Comparison of ENCODE assay signal across 11 cellular contexts in the genomic region with DNA sequence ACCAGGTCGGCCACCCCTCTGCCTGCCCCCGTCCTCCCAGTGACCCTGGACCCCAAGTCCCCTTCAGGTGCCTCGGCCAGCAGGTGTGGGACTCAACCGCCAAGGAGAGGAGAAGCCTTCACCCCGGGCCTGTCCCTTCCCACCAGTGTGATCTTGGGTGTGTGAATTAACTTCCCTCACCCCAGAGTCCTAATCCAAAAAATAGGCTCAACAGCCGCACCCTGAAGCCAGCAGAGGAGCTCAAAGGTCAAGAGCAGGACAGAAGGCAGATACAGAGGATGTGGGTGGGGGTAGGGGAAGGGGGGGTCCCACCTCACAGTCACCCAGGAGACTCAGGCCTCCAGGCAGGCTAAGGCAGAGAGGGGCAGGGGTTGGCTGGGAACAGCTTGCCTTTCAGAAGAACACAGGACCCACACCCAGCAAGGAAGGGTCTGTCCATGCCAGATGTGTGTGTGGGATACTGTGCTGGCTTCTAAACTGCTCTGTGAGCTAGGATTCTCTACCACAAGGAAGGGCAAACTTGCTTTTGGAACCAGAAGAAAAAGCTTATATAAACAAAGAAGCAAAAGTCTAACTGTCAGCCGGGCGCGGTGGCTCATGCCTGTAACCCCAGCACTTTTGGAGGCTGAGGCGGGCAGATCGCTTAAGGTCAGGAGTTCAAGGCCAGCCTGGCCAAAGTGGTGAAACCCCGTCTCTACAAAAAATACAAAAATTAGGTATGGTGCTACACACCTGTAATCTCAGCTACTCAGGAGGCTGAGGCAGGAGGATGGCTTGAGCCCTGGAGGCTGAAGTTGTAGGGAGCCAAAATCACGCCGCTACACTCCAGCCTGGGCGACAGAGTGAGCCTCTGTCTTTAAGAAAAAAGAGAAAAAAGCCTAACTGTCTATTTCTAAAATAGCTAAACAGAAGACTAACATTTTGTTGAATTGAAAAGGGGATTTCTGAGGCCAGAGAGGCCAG. TPM values are rescaled to one million over a fixed set of nuclear protein-coding genes. Genes with fewer than 3 reads are reported as not detected.
DNase-seq lines count a peak whose midpoint lies in the region; ATAC-seq and TF ChIP-seq lines count a peak whose summit lies in the region.
"Had no signal": no experiment of that assay in that cellular context is flagged by ENCODE, and none has a peak within 500 bp of the region (broad histone marks: within the 10 kb centered on the region; RNA-seq: fewer than 3 reads in every experiment).

No MANE protein-coding gene starts in this region.

- no peak for ATAC-seq in T-cell (replicated peaks in 1 of 4)
- no peak for ATAC-seq in gastroesophageal sphincter
- no peak for ATAC-seq in stimulated activated effector memory CD8-positive, alpha-beta T cell treated with anti-CD3 and anti-CD28 coated beads, Interleukin-12 subunit alpha, Interleukin-12 subunit beta, amount 100 ng/mL, for 72 hours
- ATAC-seq in HG03521 (IDR thresholded peaks at IDR 0.05; ENCODE audit: unreplicated experiment) = no peak
- ATAC-seq: pancreas had no signal

- no peak for TF ChIP-seq CTCF in HEK293 (tag by site-specific recombination; IDR thresholded peaks at IDR 0.05)
- TF ChIP-seq CTCF in gastroesophageal sphincter (IDR thresholded peaks at IDR 0.05) = no peak

- no peak for TF ChIP-seq EP300 in gastroesophageal sphincter (IDR thresholded peaks at IDR 0.05)

- H3K4me3 ChIP-seq in HEK293 (ENCODE audit: low read depth, low read length) (no peak overlapping the region), gastroesophageal sphincter (peak overlapping the region in 1 of 2 donors; percentile 24)
- H3K4me3 ChIP-seq: pancreas had no signal

- H3K36me3 ChIP-seq in HEK293 (ENCODE audit: control insufficient read depth in 2 of 2, insufficient read depth in 1 of 2, low read length in 2 of 2) (no peaks in the 10 kb centered on the region), gastroesophageal sphincter (no peaks in the 10 kb centered on the region)
- H3K36me3 ChIP-seq: pancreas had no signal

- CTCF ChIA-PET in HEK293 (lab: Yijun Ruan, JAX) = interaction anchor here (1.0 to 3.3 kb wide), 3 partner anchors 17 to 20 kb away, joined by 3 to 16 read pairs (median 4); no protein-coding TSS in a partner anchor
- CTCF ChIA-PET in T-cell (lab: Charles Lee) = interaction anchor here (0.6 to 1.6 kb wide), 4 partner anchors 31 to 43 kb away, joined by 3 to 4 read pairs (median 4); no protein-coding TSS in a partner anchor

- H3K4me1 ChIP-seq in HEK293 (ENCODE audit: control insufficient read depth, insufficient read depth, low read length) (peaks cover 29% of the 10 kb centered on the region), gastroesophageal sphincter (peaks cover 3 to 97% (median 68%) of the 10 kb centered on the region in 3 donors)

- H3K9me3 Mint-ChIP-seq in T-cell = no peaks in the 10 kb centered on the region
- H3K9me3 Mint-ChIP-seq in stimulated activated effector memory CD8-positive, alpha-beta T cell treated with anti-CD3 and anti-CD28 coated beads, Interleukin-12 subunit alpha, Interleukin-12 subunit beta, amount 100 ng/mL, for 72 hours = no peaks in the 10 kb centered on the region

- no peaks in the 10 kb centered on the region for H3K36me3 Mint-ChIP-seq in T-cell
- H3K36me3 Mint-ChIP-seq in stimulated activated effector memory CD8-positive, alpha-beta T cell treated with anti-CD3 and anti-CD28 coated beads, Interleukin-12 subunit alpha, Interleukin-12 subunit beta, amount 100 ng/mL, for 72 hours = peaks cover 55% of the 10 kb centered on the region

- TF ChIP-seq POLR2A in gastroesophageal sphincter (IDR thresholded peaks at IDR 0.05) = no peak

- 40% methylated on average over 9 of the region's 15 CpGs; no CpG with 5 or more reads in 1 of the 2 donors for WGBS in gastroesophageal sphincter (ENCODE audit: low coverage in 1 of 2), 2 donors

- H3K4me1 Mint-ChIP-seq in T-cell = peaks cover 51 to 65% (median 53%) of the 10 kb centered on the region in 3 donors
- H3K4me1 Mint-ChIP-seq in stimulated activated effector memory CD8-positive, alpha-beta T cell treated with anti-CD3 and anti-CD28 coated beads, Interleukin-12 subunit alpha, Interleukin-12 subunit beta, amount 100 ng/mL, for 72 hours = peaks cover 61% of the 10 kb centered on the region

- H3K27ac ChIP-seq in HEK293 (ENCODE audit: extremely low read depth, low read depth, low read length) (peak overlapping the region; percentile 11; the same call in 1 of the 2 replicates), gastroesophageal sphincter (peak overlapping the region; percentile 2 to 99 (median 93))
- H3K27ac ChIP-seq: pancreas had no signal

- no peaks in the 10 kb centered on the region for H3K27me3 Mint-ChIP-seq in T-cell

- peak overlapping the region; percentile 66 to 74 (median 71) for H3K4me3 Mint-ChIP-seq in T-cell
- peak overlapping the region; percentile 79 for H3K4me3 Mint-ChIP-seq in stimulated activated effector memory CD8-positive, alpha-beta T cell treated with anti-CD3 and anti-CD28 coated beads, Interleukin-12 subunit alpha, Interleukin-12 subunit beta, amount 100 ng/mL, for 72 hours

- DNase-seq in T-cell (no peak), NCI-H1436 treated with DMSO at 0.1 percent for 48 hours (lab: John Stamatoyannopoulos, UW) (no peak), NCI-H2171 (lab: John Stamatoyannopoulos, UW) (no peak)
- DNase-seq in stimulated activated effector memory CD8-positive, alpha-beta T cell treated with anti-CD3 and anti-CD28 coated beads, Interleukin-12 subunit alpha, Interleukin-12 subunit beta, amount 100 ng/mL, for 72 hours (ENCODE audit: low spot score in 2 of 2) = no peak
- no peak for DNase-seq in activated CD4-positive, alpha-beta T cell treated with anti-CD3 and anti-CD28 coated beads for 4 hours
- DNase-seq: caudate nucleus, KG1 had no signal

- no peaks in the 10 kb centered on the region for H3K9me3 ChIP-seq in HEK293 (ENCODE audit: control insufficient read depth, insufficient read depth, low read depth, low read length)
- no peaks in the 10 kb centered on the region for H3K9me3 ChIP-seq in gastroesophageal sphincter
- H3K9me3 ChIP-seq: pancreas had no signal

- POLR2A ChIA-PET in HEK293 (lab: Yijun Ruan, JAX) = interaction anchor here (0.6 to 6.7 kb wide), 6 partner anchors 10 to 451 kb away, joined by 3 to 97 read pairs (median 4); partner anchors contain the start of gene APRT
- POLR2A ChIA-PET in T-cell (lab: Charles Lee) = interaction anchor here in 1 of 2 donors (0.6 kb wide), 1 partner anchor 18 kb away, joined by 13 read pairs; no protein-coding TSS in a partner anchor

- no peaks in the 10 kb centered on the region for H3K27me3 ChIP-seq in gastroesophageal sphincter
- H3K27me3 ChIP-seq: pancreas had no signal

- peak overlapping the region; percentile 91 to 96 for H3K27ac Mint-ChIP-seq in T-cell
- H3K27ac Mint-ChIP-seq in stimulated activated effector memory CD8-positive, alpha-beta T cell treated with anti-CD3 and anti-CD28 coated beads, Interleukin-12 subunit alpha, Interleukin-12 subunit beta, amount 100 ng/mL, for 72 hours = peak overlapping the region; percentile 98

TF ChIP-seq in HEK293, 187 proteins besides CTCF, POLR2A, EP300 and RAD21:
- TF ChIP-seq ZNF341 (tag by site-specific recombination; IDR thresholded peaks at IDR 0.05; ENCODE audit: low read depth) = peak; percentile 55
- no peak for TF ChIP-seq PRDM1 (tag by site-specific recombination; IDR thresholded peaks at IDR 0.05)
- TF ChIP-seq ZNF18 (tag by site-specific recombination; IDR thresholded peaks at IDR 0.05) = peak; percentile 86
- TF ChIP-seq KLF1 (tag by site-specific recombination; IDR thresholded peaks at IDR 0.05) = 0 out of 2 replicates have a peak, but pooled peaks have one; percentile 17
- TF ChIP-seq ZBTB7A (tag by site-specific recombination; IDR thresholded peaks at IDR 0.05; ENCODE audit: low read depth) = no peak
- TF ChIP-seq, protein P1, sequence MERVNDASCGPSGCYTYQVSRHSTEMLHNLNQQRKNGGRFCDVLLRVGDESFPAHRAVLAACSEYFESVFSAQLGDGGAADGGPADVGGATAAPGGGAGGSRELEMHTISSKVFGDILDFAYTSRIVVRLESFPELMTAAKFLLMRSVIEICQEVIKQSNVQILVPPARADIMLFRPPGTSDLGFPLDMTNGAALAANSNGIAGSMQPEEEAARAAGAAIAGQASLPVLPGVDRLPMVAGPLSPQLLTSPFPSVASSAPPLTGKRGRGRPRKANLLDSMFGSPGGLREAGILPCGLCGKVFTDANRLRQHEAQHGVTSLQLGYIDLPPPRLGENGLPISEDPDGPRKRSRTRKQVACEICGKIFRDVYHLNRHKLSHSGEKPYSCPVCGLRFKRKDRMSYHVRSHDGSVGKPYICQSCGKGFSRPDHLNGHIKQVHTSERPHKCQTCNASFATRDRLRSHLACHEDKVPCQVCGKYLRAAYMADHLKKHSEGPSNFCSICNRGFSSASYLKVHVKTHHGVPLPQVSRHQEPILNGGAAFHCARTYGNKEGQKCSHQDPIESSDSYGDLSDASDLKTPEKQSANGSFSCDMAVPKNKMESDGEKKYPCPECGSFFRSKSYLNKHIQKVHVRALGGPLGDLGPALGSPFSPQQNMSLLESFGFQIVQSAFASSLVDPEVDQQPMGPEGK (tag by site-specific recombination; IDR thresholded peaks at IDR 0.05) = peak; percentile 12; the same call in 1 of the 2 replicates
- TF ChIP-seq OVOL3 (tag by site-specific recombination; IDR thresholded peaks at IDR 0.05) = no peak

RNA-seq across cellular contexts. Expression of gene PIEZO1, which starts 4.6 kb away (rescaled TPM):
- total RNA-seq in T-cell (100 to 1,000 TPM; 139 to 274 (median 240) TPM), gastroesophageal sphincter (100 to 1,000 TPM; 105 to 248 (median 172) TPM)

RNA-seq across cellular contexts. Expression of gene CDT1, which starts 23.2 kb away (rescaled TPM):
- total RNA-seq in T-cell = 1 to 10 TPM in 4 of 5 donors, under 1 TPM in 1; 0.93 to 3.7 (median 1.5) TPM
- total RNA-seq in gastroesophageal sphincter = 1 to 10 TPM in 1 of 4 donors, under 1 TPM in 1, not detected in 2; 0.92 to 2.0 TPM

RNA-seq across cellular contexts. Expression of gene APRT, which starts 31.3 kb away (rescaled TPM):
- total RNA-seq in T-cell (100 to 1,000 TPM; 166 to 245 (median 228) TPM), gastroesophageal sphincter (100 to 1,000 TPM in 2 of 4 donors, 10 to 100 TPM in 2; 64.9 to 103 (median 92.9) TPM)
